Comparison of ENCODE assay signal across 15 cellular contexts in the genomic region with DNA sequence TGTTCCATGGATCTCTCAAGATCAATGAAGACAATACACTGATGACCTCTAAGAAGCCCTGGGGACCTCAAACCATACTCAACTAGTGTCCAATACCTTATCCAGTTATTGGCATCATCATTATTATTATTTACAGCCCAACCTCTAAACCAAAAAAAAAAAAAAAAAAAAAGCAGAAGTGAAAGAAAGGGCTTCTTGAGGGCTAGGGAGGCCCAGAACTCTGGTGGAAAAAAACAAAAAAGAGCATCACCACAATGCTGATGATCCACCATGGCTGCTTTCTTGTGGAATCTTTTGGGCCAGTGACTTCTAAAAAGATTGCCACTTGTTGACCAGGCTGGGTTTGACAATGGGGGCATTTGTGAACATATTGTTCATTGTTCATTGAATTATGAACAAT.
A peak's percentile ranks its signal among the peaks of the same experiment; 100 is the strongest.
DNase-seq lines count a peak whose midpoint lies in the region; ATAC-seq, FAIRE-seq and TF ChIP-seq lines count a peak whose summit lies in the region.
"Had no signal": no experiment of that assay in that cellular context is flagged by ENCODE, and none has a peak within 500 bp of the region (broad histone marks: within the 10 kb centered on the region; RNA-seq: fewer than 3 reads in every experiment).

No MANE protein-coding gene starts in this region.

- H3K4me3 Mint-ChIP-seq in naive thymus-derived CD4-positive, alpha-beta T cell, result no peak overlapping the region
- H3K4me3 Mint-ChIP-seq in activated T-helper 2 cell treated with anti-CD3 and anti-CD28 coated beads, Interferon-gamma antibody, Interleukin-2, Interleukin-4, amounts not matched to agents 10 μg/mL and 5 μg/mL and 100 μg/mL, durations not matched to agents 14 hours and 24 hours and 36 hours (ENCODE audit: low read depth), result no peak overlapping the region
- H3K4me3 Mint-ChIP-seq: CD4-positive, CD25-positive, alpha-beta regulatory T cell had no signal

- H3K36me3 ChIP-seq in naive thymus-derived CD4-positive, alpha-beta T cell (ENCODE audit: control insufficient read depth in 2 of 3, insufficient read depth in 3 of 3, low read length in 3 of 3), result no peaks in the 10 kb centered on the region
- H3K36me3 ChIP-seq: heart right ventricle, right lobe of liver had no signal

- TF ChIP-seq POLR2A in GM12892 (IDR thresholded peaks at IDR 0.05; ENCODE audit: low read depth, low read length), result no peak

- no peaks in the 10 kb centered on the region for H3K36me3 Mint-ChIP-seq in naive thymus-derived CD4-positive, alpha-beta T cell
- no peaks in the 10 kb centered on the region for H3K36me3 Mint-ChIP-seq in activated T-helper 2 cell treated with anti-CD3 and anti-CD28 coated beads, Interferon-gamma antibody, Interleukin-2, Interleukin-4, amounts not matched to agents 10 μg/mL and 5 μg/mL and 100 μg/mL, durations not matched to agents 14 hours and 24 hours and 36 hours (ENCODE audit: low read depth)
- H3K36me3 Mint-ChIP-seq: activated naive CD4-positive, alpha-beta T cell treated with anti-CD3 and anti-CD28 coated beads, Interleukin-2, amount 50 U/mL, for 72 hours; CD4-positive, CD25-positive, alpha-beta regulatory T cell had no signal

- peaks cover 0 to 2% (median 0%) of the 10 kb centered on the region in 11 donors for H3K9me3 Mint-ChIP-seq in naive thymus-derived CD4-positive, alpha-beta T cell
- H3K9me3 Mint-ChIP-seq in activated T-helper 2 cell treated with anti-CD3 and anti-CD28 coated beads, Interferon-gamma antibody, Interleukin-2, Interleukin-4, amounts not matched to agents 10 μg/mL and 5 μg/mL and 100 μg/mL, durations not matched to agents 14 hours and 24 hours and 36 hours, result no peaks in the 10 kb centered on the region
- H3K9me3 Mint-ChIP-seq: activated naive CD4-positive, alpha-beta T cell treated with anti-CD3 and anti-CD28 coated beads, Interleukin-2, amount 50 U/mL, for 72 hours had no signal

- no peaks in the 10 kb centered on the region for H3K4me1 ChIP-seq in naive thymus-derived CD4-positive, alpha-beta T cell (ENCODE audit: control insufficient read depth in 2 of 2, insufficient read depth in 2 of 2, low read length in 2 of 2)
- H3K4me1 ChIP-seq: heart right ventricle, right lobe of liver had no signal

- intact Hi-C loops in naive thymus-derived CD4-positive, alpha-beta T cell (cut with micrococcal nuclease), result no loop called here
- intact Hi-C loops in activated T-helper 2 cell treated with anti-CD3 and anti-CD28 coated beads, Interferon-gamma antibody, Interleukin-2, Interleukin-4, amounts not matched to agents 10 μg/mL and 5 μg/mL and 100 μg/mL, durations not matched to agents 14 hours and 24 hours and 36 hours (cut with micrococcal nuclease), result no loop called here

- no peak overlapping the region for H3K27ac Mint-ChIP-seq in naive thymus-derived CD4-positive, alpha-beta T cell
- no peak overlapping the region for H3K27ac Mint-ChIP-seq in activated T-helper 2 cell treated with anti-CD3 and anti-CD28 coated beads, Interferon-gamma antibody, Interleukin-2, Interleukin-4, amounts not matched to agents 10 μg/mL and 5 μg/mL and 100 μg/mL, durations not matched to agents 14 hours and 24 hours and 36 hours
- H3K27ac Mint-ChIP-seq: activated naive CD4-positive, alpha-beta T cell treated with anti-CD3 and anti-CD28 coated beads, Interleukin-2, amount 50 U/mL, for 72 hours; CD4-positive, CD25-positive, alpha-beta regulatory T cell had no signal

- H3K9me3 ChIP-seq in naive thymus-derived CD4-positive, alpha-beta T cell (ENCODE audit: control insufficient read depth in 2 of 3, low read length in 3 of 3), result no peaks in the 10 kb centered on the region
- H3K9me3 ChIP-seq: heart right ventricle, right lobe of liver had no signal

- peak; percentile 22 for DNase-seq in GM12892 (ENCODE audit: insufficient read length)
- DNase-seq in NAMALWA (ENCODE audit: low spot score), result peak; percentile 65
- DNase-seq in NCI-H524 (lab: John Stamatoyannopoulos, UW), result no peak
- no peak for DNase-seq in T1000 (lab: John Stamatoyannopoulos, UW)
- DNase-seq in naive thymus-derived CD4-positive, alpha-beta T cell, result no peak
- DNase-seq in activated T-helper 2 cell treated with anti-CD3 and anti-CD28 coated beads, Interferon-gamma antibody, Interleukin-2, Interleukin-4, amounts not matched to agents 10 μg/mL and 5 μg/mL and 100 μg/mL, durations not matched to agents 14 hours and 24 hours and 36 hours (ENCODE audit: low spot score), result no peak
- DNase-seq: activated CD4-positive, alpha-beta T cell treated with anti-CD3 and anti-CD28 coated beads for 1 hour; CD4-positive, CD25-positive, alpha-beta regulatory T cell; heart right ventricle; mammary epithelial cell; NCI-H146; right lobe of liver had no signal

- H3K4me1 Mint-ChIP-seq in naive thymus-derived CD4-positive, alpha-beta T cell, result peaks cover 3 to 23% (median 8%) of the 10 kb centered on the region in 7 donors
- H3K4me1 Mint-ChIP-seq in activated T-helper 2 cell treated with anti-CD3 and anti-CD28 coated beads, Interferon-gamma antibody, Interleukin-2, Interleukin-4, amounts not matched to agents 10 μg/mL and 5 μg/mL and 100 μg/mL, durations not matched to agents 14 hours and 24 hours and 36 hours (ENCODE audit: low read depth), result no peaks in the 10 kb centered on the region

- CTCF ChIA-PET in naive thymus-derived CD4-positive, alpha-beta T cell (lab: Charles Lee), result interaction anchor here (0.9 kb wide), 1 partner anchor 860 kb away, joined by 3 read pairs; no protein-coding TSS in a partner anchor

- ATAC-seq in GM19452 (IDR thresholded peaks at IDR 0.05; ENCODE audit: unreplicated experiment) (peak; percentile 62), HG02973 (IDR thresholded peaks at IDR 0.05; ENCODE audit: unreplicated experiment) (peak; percentile 66)
- no peak for ATAC-seq in naive thymus-derived CD4-positive, alpha-beta T cell
- ATAC-seq: activated naive CD4-positive, alpha-beta T cell treated with anti-CD3 and anti-CD28 coated beads, Interleukin-2, amount 50 U/mL, for 72 hours; heart right ventricle; right lobe of liver had no signal

- POLR2A ChIA-PET in naive thymus-derived CD4-positive, alpha-beta T cell (lab: Charles Lee), result no interaction called here

- peak; percentile 73 for FAIRE-seq in GM12892 (lab: Jason Lieb, UNC)

- peaks cover 0 to 12% (median 0%) of the 10 kb centered on the region in 5 donors for H3K27me3 Mint-ChIP-seq in naive thymus-derived CD4-positive, alpha-beta T cell
- peaks cover 15% of the 10 kb centered on the region for H3K27me3 Mint-ChIP-seq in activated T-helper 2 cell treated with anti-CD3 and anti-CD28 coated beads, Interferon-gamma antibody, Interleukin-2, Interleukin-4, amounts not matched to agents 10 μg/mL and 5 μg/mL and 100 μg/mL, durations not matched to agents 14 hours and 24 hours and 36 hours (ENCODE audit: low read depth)

- no peak overlapping the region for H3K4me3 ChIP-seq in naive thymus-derived CD4-positive, alpha-beta T cell (ENCODE audit: low read length)
- H3K4me3 ChIP-seq: heart right ventricle, right lobe of liver had no signal

- no peak overlapping the region for H3K27ac ChIP-seq in naive thymus-derived CD4-positive, alpha-beta T cell (ENCODE audit: low read depth, low read length)
- H3K27ac ChIP-seq: heart right ventricle, right lobe of liver had no signal

- no peaks in the 10 kb centered on the region for H3K27me3 ChIP-seq in naive thymus-derived CD4-positive, alpha-beta T cell (ENCODE audit: control insufficient read depth in 2 of 2, insufficient read depth in 2 of 2, low read length in 2 of 2)
- H3K27me3 ChIP-seq: heart right ventricle, right lobe of liver had no signal

Comparison
In these comparisons a context has a peak if more than half of its experiments do, and no peak if none do; other contexts are left out.
1. DNase-seq: peak in GM12892 (single experiment) and NAMALWA (single experiment); none in NCI-H524 (0 of 2), T1000 (single experiment), naive thymus-derived CD4-positive, alpha-beta T cell (0 of 9) and activated T-helper 2 cell treated with anti-CD3 and anti-CD28 coated beads, Interferon-gamma antibody, Interleukin-2, Interleukin-4, amounts not matched to agents 10 μg/mL and 5 μg/mL and 100 μg/mL, durations not matched to agents 14 hours and 24 hours and 36 hours (single experiment).